In genomic region chr6:139710578-139710977, GRCh38 we compare ENCODE assay signal across 20 cellular contexts.
A peak's percentile ranks its signal among the peaks of the same experiment; 100 is the strongest.
DNase-seq lines count a peak whose midpoint lies in the region; ATAC-seq and TF ChIP-seq lines count a peak whose summit lies in the region.
"Had no signal": no experiment of that assay in that cellular context is flagged by ENCODE, and none has a peak within 500 bp of the region (broad histone marks: within the 10 kb centered on the region; RNA-seq: fewer than 3 reads in every experiment).

No MANE protein-coding gene starts in this region.

- no peak for TF ChIP-seq CTCF in parathyroid adenoma (IDR thresholded peaks at IDR 0.05)
- TF ChIP-seq CTCF in body of pancreas (IDR thresholded peaks at IDR 0.05): no peak

- H3K9me3 Mint-ChIP-seq in activated naive CD8-positive, alpha-beta T cell treated with anti-CD3 and anti-CD28 coated beads for 36 hours: no peaks in the 10 kb centered on the region

- H3K9ac ChIP-seq in GM23248 (no peak overlapping the region), Karpas-422 (ENCODE audit: low read length) (no peak overlapping the region), parathyroid adenoma (no peak overlapping the region)

- H3K4me1 ChIP-seq in GM23248 (ENCODE audit: insufficient read depth): peaks cover 50% of the 10 kb centered on the region
- no peaks in the 10 kb centered on the region for H3K4me1 ChIP-seq in Karpas-422 (ENCODE audit: low read length)
- H3K4me1 ChIP-seq in parathyroid adenoma: peaks cover 54% of the 10 kb centered on the region
- H3K4me1 ChIP-seq in body of pancreas: peaks cover 24% of the 10 kb centered on the region
- H3K4me1 ChIP-seq: HAP-1 had no signal

- ATAC-seq in left cardiac atrium (peak; percentile 55 to 65), body of pancreas (no peak), HG03097 (IDR thresholded peaks at IDR 0.05; ENCODE audit: low FRiP score, unreplicated experiment) (no peak)

- no peaks in the 10 kb centered on the region for H3K27me3 Mint-ChIP-seq in activated naive CD8-positive, alpha-beta T cell treated with anti-CD3 and anti-CD28 coated beads for 36 hours

- H2AFZ ChIP-seq in GM23248 (0 out of 2 replicates have a peak overlapping the region, but pooled peaks have one; percentile 22), Karpas-422 (ENCODE audit: low read length) (no peak overlapping the region), parathyroid adenoma (no peak overlapping the region)

- no peak overlapping the region for H3K27ac Mint-ChIP-seq in activated naive CD8-positive, alpha-beta T cell treated with anti-CD3 and anti-CD28 coated beads for 36 hours

- no peaks in the 10 kb centered on the region for H3K36me3 Mint-ChIP-seq in activated naive CD8-positive, alpha-beta T cell treated with anti-CD3 and anti-CD28 coated beads for 36 hours
- H3K36me3 Mint-ChIP-seq: CD14-positive monocyte had no signal

- H3K27ac ChIP-seq in GM23248: no peak overlapping the region
- no peak overlapping the region for H3K27ac ChIP-seq in Karpas-422 (ENCODE audit: low read length)
- peak overlapping the region; percentile 94 for H3K27ac ChIP-seq in parathyroid adenoma
- no peak overlapping the region for H3K27ac ChIP-seq in body of pancreas
- H3K27ac ChIP-seq: SJCRH30 had no signal

- H3K36me3 ChIP-seq in GM23248 (ENCODE audit: low read depth): no peaks in the 10 kb centered on the region
- H3K36me3 ChIP-seq in Karpas-422 (ENCODE audit: insufficient read depth, low read length): no peaks in the 10 kb centered on the region
- no peaks in the 10 kb centered on the region for H3K36me3 ChIP-seq in parathyroid adenoma (ENCODE audit: control insufficient read depth, insufficient read depth, low read length)
- no peaks in the 10 kb centered on the region for H3K36me3 ChIP-seq in body of pancreas (replicated peaks in 1 of 2; ENCODE audit: insufficient read depth in 1 of 2, low read depth in 2 of 2)
- H3K36me3 ChIP-seq: HAP-1, SJCRH30 had no signal

- H3K4me2 ChIP-seq in GM23248 (ENCODE audit: unreplicated experiment) (peak overlapping the region; percentile 33), Karpas-422 (ENCODE audit: low read depth, low read length, poor library complexity, severe bottlenecking) (no peak overlapping the region), parathyroid adenoma (ENCODE audit: low read length) (peak overlapping the region; percentile 42)

- H3K79me2 ChIP-seq in GM23248 (ENCODE audit: insufficient read depth) (no peaks in the 10 kb centered on the region), Karpas-422 (ENCODE audit: low read length) (no peaks in the 10 kb centered on the region), parathyroid adenoma (no peaks in the 10 kb centered on the region)

- intact Hi-C loops in left cardiac atrium (cut with DNase I) (no loop called here), body of pancreas (cut with DNase I) (no loop called here)

- H3K9me3 ChIP-seq in GM23248 (ENCODE audit: low read depth) (no peaks in the 10 kb centered on the region), Karpas-422 (ENCODE audit: low read length) (no peaks in the 10 kb centered on the region), parathyroid adenoma (ENCODE audit: control insufficient read depth, low read length) (no peaks in the 10 kb centered on the region), body of pancreas (no peaks in the 10 kb centered on the region)
- H3K9me3 ChIP-seq: HAP-1, SJCRH30 had no signal

- DNase-seq in GM23248 (no peak), Karpas-422 (peak; percentile 33), left cardiac atrium (no peak), body of pancreas (no peak), kidney tubule cell (ENCODE audit: low spot score) (no peak)
- no peak for DNase-seq in activated naive CD8-positive, alpha-beta T cell treated with anti-CD3 and anti-CD28 coated beads for 36 hours
- DNase-seq: DMS79 treated with DMSO at 0.1 percent for 48 hours, KBM-7, NCI-H1105 treated with DMSO at 0.1 percent for 48 hours, NCI-H1694 treated with DMSO at 0.1 percent for 48 hours, NCI-H2107, NCI-H2227 treated with DMSO at 0.1 percent for 48 hours, NCI-H510A treated with DMSO at 0.1 percent for 48 hours, NCI-H82, RPMI8226, SJCRH30 had no signal

- no peaks in the 10 kb centered on the region for H3K9me2 ChIP-seq in GM23248 (ENCODE audit: insufficient read depth)
- H3K9me2 ChIP-seq in Karpas-422 (replicated peaks; ENCODE audit: insufficient read depth, low read length): no peaks in the 10 kb centered on the region

- H3K27me3 ChIP-seq in GM23248 (replicated peaks; ENCODE audit: insufficient read depth) (no peaks in the 10 kb centered on the region), Karpas-422 (ENCODE audit: low read length) (no peaks in the 10 kb centered on the region), parathyroid adenoma (ENCODE audit: control insufficient read depth, insufficient read depth, low read length) (no peaks in the 10 kb centered on the region), body of pancreas (no peaks in the 10 kb centered on the region)
- H3K27me3 ChIP-seq: SJCRH30 had no signal

- peaks cover 55% of the 10 kb centered on the region for H3F3A ChIP-seq in GM23248 (ENCODE audit: insufficient read depth)

- H3K4me3 Mint-ChIP-seq in activated naive CD8-positive, alpha-beta T cell treated with anti-CD3 and anti-CD28 coated beads for 36 hours: no peak overlapping the region
- H3K4me3 Mint-ChIP-seq: CD14-positive monocyte had no signal

- in situ Hi-C loops in GM23248 (cut with MboI): no loop called here

- no peaks in the 10 kb centered on the region for H3K4me1 Mint-ChIP-seq in activated naive CD8-positive, alpha-beta T cell treated with anti-CD3 and anti-CD28 coated beads for 36 hours

- H3K4me3 ChIP-seq in GM23248: no peak overlapping the region
- H3K4me3 ChIP-seq in Karpas-422 (ENCODE audit: low read length): no peak overlapping the region
- no peak overlapping the region for H3K4me3 ChIP-seq in parathyroid adenoma (ENCODE audit: low read depth, low read length)
- H3K4me3 ChIP-seq in body of pancreas: no peak overlapping the region
- H3K4me3 ChIP-seq: HAP-1, SJCRH30 had no signal

- TF ChIP-seq POLR2A in body of pancreas (IDR thresholded peaks at IDR 0.05): no peak

- H4K20me1 ChIP-seq in GM23248 (ENCODE audit: insufficient read depth): no peaks in the 10 kb centered on the region
- no peaks in the 10 kb centered on the region for H4K20me1 ChIP-seq in Karpas-422 (ENCODE audit: insufficient read depth, low read depth, low read length)

Comparison
In these comparisons a context has a peak if more than half of its experiments do, and no peak if none do; other contexts are left out.
1. ATAC-seq: peak in left cardiac atrium (2 of 2); none in body of pancreas (single experiment) and HG03097 (single experiment).